Comparison of ENCODE assay signal across 8 cellular contexts in the genomic region with DNA sequence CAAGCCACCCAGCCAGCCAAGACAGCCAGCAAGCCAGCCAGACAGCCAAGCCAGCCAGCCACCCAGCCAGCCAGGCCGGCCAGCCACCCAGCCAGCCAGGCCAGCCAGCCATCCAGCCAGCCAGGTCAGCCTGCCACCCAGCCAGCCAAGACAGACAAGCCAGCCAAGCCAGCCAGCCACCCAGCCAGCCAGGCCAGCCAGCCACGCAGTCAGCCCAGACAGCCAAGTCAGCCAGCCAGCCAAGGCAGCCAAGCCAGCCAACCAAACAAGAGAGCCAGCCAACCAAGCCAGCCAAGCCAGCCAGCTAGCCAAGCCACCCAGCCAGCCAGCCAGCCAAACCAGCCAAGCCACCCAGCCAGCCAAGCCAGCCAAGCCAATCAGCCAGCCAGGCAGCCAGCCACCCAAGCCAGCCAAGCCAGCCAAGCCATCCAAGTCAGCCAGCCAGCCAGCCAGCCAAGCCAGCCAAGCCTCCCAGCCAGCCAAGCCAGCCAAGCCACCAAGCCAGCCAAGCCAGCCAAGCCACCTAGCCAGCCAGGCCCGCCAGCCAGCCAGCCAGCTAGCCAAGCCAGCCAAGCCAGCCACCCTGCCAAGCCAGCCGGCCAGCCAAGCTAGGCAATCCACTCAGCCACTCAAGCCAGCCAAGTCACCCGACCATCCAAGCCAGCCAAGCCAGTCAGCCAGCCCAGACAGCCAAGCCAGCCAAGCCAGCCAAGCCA.
DNase-seq lines count a peak whose midpoint lies in the region; ATAC-seq, FAIRE-seq and TF ChIP-seq lines count a peak whose summit lies in the region.
"Not testable (repeated sequence)": the region's sequence is repeated elsewhere in the genome, so short reads cannot be mapped to it uniquely, and the experiment has no call there.

No MANE protein-coding gene starts in this region.

- not testable (repeated sequence) for TF ChIP-seq POLR2A in right lobe of liver (IDR thresholded peaks at IDR 0.05)

- intact Hi-C loops in Right ventricle myocardium superior (cut with DNase I); right lobe of liver (cut with DNase I): not testable (repeated sequence)

- not testable (repeated sequence) for H3K27me3 ChIP-seq in RWPE2 (ENCODE audit: insufficient read depth, poor library complexity, severe bottlenecking); right lobe of liver

- H3K9me3 ChIP-seq in RWPE2 (ENCODE audit: severe bottlenecking); right lobe of liver: not testable (repeated sequence)

- not testable (repeated sequence) for H3K4me3 ChIP-seq in RWPE2 (ENCODE audit: severe bottlenecking); right lobe of liver

- POLR2A ChIA-PET in GM10248 (lab: Yijun Ruan, JAX): not testable (repeated sequence)

- CTCF ChIA-PET in GM10248 (lab: Yijun Ruan, JAX): not testable (repeated sequence)

- DNase-seq in GM10248 (ENCODE audit: extremely low spot score) (peak; percentile 0), RWPE2 (ENCODE audit: low spot score) (peak; percentile 89), cerebellar cortex (ENCODE audit: low spot score) (peak; percentile 1), Right ventricle myocardium superior (peak; percentile 62), right lobe of liver (peak in 2 of 3 donors; percentile 31 to 59), retina (peak; percentile 0)
- DNase-seq in activated CD8-positive, alpha-beta memory T cell treated with anti-CD3 and anti-CD28 coated beads for 24 hours: peak; percentile 70
- not testable (repeated sequence) for DNase-seq in urothelium cell line (ENCODE audit: low spot score)

- not testable (repeated sequence) for TF ChIP-seq CTCF in GM10248 (IDR thresholded peaks at IDR 0.05; ENCODE audit: control extremely low read depth, extremely low read depth, low read depth, missing control alignments); RWPE2 (IDR thresholded peaks at IDR 0.05; ENCODE audit: poor library complexity, severe bottlenecking); right lobe of liver (IDR thresholded peaks at IDR 0.05)

- not testable (repeated sequence) for H3K36me3 ChIP-seq in RWPE2 (ENCODE audit: low read depth); right lobe of liver

- H3K27ac ChIP-seq in RWPE2 (ENCODE audit: poor library complexity, severe bottlenecking); right lobe of liver: not testable (repeated sequence)

- ATAC-seq in RWPE2 (ENCODE audit: low read depth); Right ventricle myocardium superior (ENCODE audit: poor library complexity): not testable (repeated sequence)
- ATAC-seq in right lobe of liver: peak in 1 of 4 donors; percentile 68

- peak; percentile 99 for FAIRE-seq in urothelium cell line (lab: Jason Lieb, UNC)

- 45% methylated on average over 5 of the region's 5 CpGs for WGBS in right lobe of liver (ENCODE audit: insufficient coverage, low coverage, low lambda C conversion rate, missing lambda C conversion rate)

- not testable (repeated sequence) for H3K4me1 ChIP-seq in RWPE2 (ENCODE audit: insufficient read depth, poor library complexity, severe bottlenecking); right lobe of liver
